In genomic region chr14:74293621-74294020, GRCh38 we compare ENCODE assay signal across 14 cellular contexts. TPM values are rescaled to one million over a fixed set of nuclear protein-coding genes. Genes with fewer than 3 reads are reported as not detected.
"Had no signal": no experiment of that assay in that cellular context is flagged by ENCODE, and none has a peak within 500 bp of the region (broad histone marks: within the 10 kb centered on the region; RNA-seq: fewer than 3 reads in every experiment).

No MANE protein-coding gene starts in this region.

- DNase-seq: KG1, NCI-H1092, NCI-H1105 treated with DMSO at 0.1 percent for 48 hours, NCI-H1417 treated with DMSO at 0.1 percent for 48 hours, NCI-H1930, NCI-H2107, NCI-H2227 treated with DMSO at 0.1 percent for 48 hours, NCI-H774, Right ventricle myocardium superior had no signal

- H3K4me3 ChIP-seq: MG63 had no signal

- H3K36me3 ChIP-seq: MG63 had no signal

- FAIRE-seq: RCC 7860 had no signal

- H3K9me3 ChIP-seq: MG63, SK-N-SH had no signal

- H3K27me3 ChIP-seq: MG63 had no signal

RNA-seq across cellular contexts. Expression of gene VSX2, which starts 54.4 kb away (rescaled TPM):
- polyA plus RNA-seq: IMR-90, SK-N-SH had no signal

RNA-seq across cellular contexts. Expression of gene VRTN, which starts 54.6 kb away (rescaled TPM):
- polyA plus RNA-seq: HepG2, IMR-90, SK-N-SH had no signal
